In the genomic region with DNA sequence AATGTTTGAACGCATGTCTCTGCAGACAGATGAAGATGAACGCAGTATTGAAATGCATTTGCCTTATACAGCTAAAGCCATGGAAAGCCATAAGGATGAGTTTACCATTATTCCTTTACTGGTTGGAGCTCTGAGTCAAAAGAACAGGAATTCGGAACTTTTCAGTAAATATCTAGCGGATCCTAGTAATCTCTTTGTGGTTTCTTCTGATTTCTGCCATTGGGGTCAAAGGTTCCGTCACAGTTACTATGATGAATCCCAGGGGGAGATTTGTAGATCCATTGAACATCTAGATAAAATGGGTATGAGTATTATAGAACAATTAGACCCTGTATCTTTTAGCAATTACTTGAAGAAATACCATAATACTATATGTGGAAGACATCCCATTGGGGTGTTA, we compare ENCODE assay signal across 9 cellular contexts. TPM values are rescaled to one million over a fixed set of nuclear protein-coding genes. Genes with fewer than 3 reads are reported as not detected.
A peak's percentile ranks its signal among the peaks of the same experiment; 100 is the strongest.
DNase-seq lines count a peak whose midpoint lies in the region; ATAC-seq, FAIRE-seq and TF ChIP-seq lines count a peak whose summit lies in the region.
"Not testable (repeated sequence)": the region's sequence is repeated elsewhere in the genome, so short reads cannot be mapped to it uniquely, and the experiment has no call there.
"Had no signal": no experiment of that assay in that cellular context is flagged by ENCODE, and none has a peak within 500 bp of the region (broad histone marks: within the 10 kb centered on the region; RNA-seq: fewer than 3 reads in every experiment).

No MANE protein-coding gene starts in this region.

- not testable (repeated sequence) for H3K9ac ChIP-seq in mammary epithelial cell (ENCODE audit: insufficient read depth, low read length); iPS-18a (ENCODE audit: low read length)

- not testable (repeated sequence) for H3K4me3 ChIP-seq in mammary epithelial cell (replicated peaks in 1 of 3; ENCODE audit: insufficient read depth in 1 of 3, low read depth in 2 of 3, low read length in 3 of 3)
- peak overlapping the region; percentile 44 for H3K4me3 ChIP-seq in iPS-18a (ENCODE audit: low read length)
- H3K4me3 ChIP-seq in suprapubic skin, result peak overlapping the region; percentile 58

- H3K4me1 ChIP-seq in mammary epithelial cell (ENCODE audit: insufficient read depth, low read length) (peaks cover 27% of the 10 kb centered on the region), suprapubic skin (peaks cover 66% of the 10 kb centered on the region)
- H3K4me1 ChIP-seq in iPS-18a (ENCODE audit: control insufficient read depth, low read depth, low read length), result not testable (repeated sequence)

- CTCF ChIA-PET in mammary epithelial cell (lab: Charles Lee; ENCODE audit: low non-redundant PET), result not testable (repeated sequence)

- not testable (repeated sequence) for ATAC-seq in activated T-cell treated with anti-CD3 and anti-CD28 coated beads, Interleukin-2, amount 50 U/mL, for 72 hours (replicated peaks in 1 of 2)

- dilution Hi-C loops in mammary epithelial cell (cut with HindIII; ENCODE audit: low sequenced_read_pairs), result loop anchor here (25.0 kb wide), 1 partner anchor 381 kb away; no protein-coding TSS in a partner anchor

- not testable (repeated sequence) for H4K20me1 ChIP-seq in mammary epithelial cell (ENCODE audit: insufficient read depth, low read length)

- H3K4me2 ChIP-seq in mammary epithelial cell (ENCODE audit: insufficient read depth, low read depth, low read length), result peak overlapping the region; percentile 56

- not testable (repeated sequence) for H3K36me3 ChIP-seq in mammary epithelial cell (ENCODE audit: insufficient read depth, low read length); iPS-18a (ENCODE audit: control insufficient read depth, low read depth, low read length); suprapubic skin

- H3K27me3 ChIP-seq in mammary epithelial cell (ENCODE audit: insufficient read depth, low read length); suprapubic skin: not testable (repeated sequence)
- H3K27me3 ChIP-seq in iPS-18a (ENCODE audit: control insufficient read depth, insufficient read depth, low read length), result peaks cover 43% of the 10 kb centered on the region

- intact Hi-C loops in mammary epithelial cell (cut with micrococcal nuclease), result not testable (repeated sequence)

- H3K9me3 ChIP-seq in mammary epithelial cell (replicated peaks; ENCODE audit: insufficient read depth, low read length); iPS-18a (ENCODE audit: control insufficient read depth, low read depth, low read length); suprapubic skin: not testable (repeated sequence)

- H3K27me3 Mint-ChIP-seq in IgD-negative memory B cell; activated T-cell treated with anti-CD3 and anti-CD28 coated beads, Interleukin-2, amount 50 U/mL, for 72 hours (ENCODE audit: low read depth): not testable (repeated sequence)
- peaks cover 18% of the 10 kb centered on the region for H3K27me3 Mint-ChIP-seq in T-helper 1 cell treated with Interleukin-12 subunit alpha and Interleukin-12 subunit beta and Interleukin-4 antibody, amounts not matched to agents 30 μg/mL and 1 μg/mL, for 36 hours (ENCODE audit: low read depth)
- peaks cover 52% of the 10 kb centered on the region for H3K27me3 Mint-ChIP-seq in neural crest cell (ENCODE audit: low read depth)

- peak; percentile 11 for FAIRE-seq in D721Med (lab: Jason Lieb, UNC)

- not testable (repeated sequence) for TF ChIP-seq EP300 in suprapubic skin (IDR thresholded peaks at IDR 0.05)

- peak overlapping the region; percentile 76 to 94 (median 80) for H3K4me3 Mint-ChIP-seq in IgD-negative memory B cell
- peak overlapping the region; percentile 89 for H3K4me3 Mint-ChIP-seq in T-helper 1 cell treated with Interleukin-12 subunit alpha and Interleukin-12 subunit beta and Interleukin-4 antibody, amounts not matched to agents 30 μg/mL and 1 μg/mL, for 36 hours
- H3K4me3 Mint-ChIP-seq in activated T-cell treated with anti-CD3 and anti-CD28 coated beads, Interleukin-2, amount 50 U/mL, for 72 hours, result peak overlapping the region; percentile 91 to 92
- H3K4me3 Mint-ChIP-seq in neural crest cell, result peak overlapping the region; percentile 88

- peak overlapping the region in 1 of 3 donors; percentile 33 for H3K27ac Mint-ChIP-seq in IgD-negative memory B cell
- not testable (repeated sequence) for H3K27ac Mint-ChIP-seq in T-helper 1 cell treated with Interleukin-12 subunit alpha and Interleukin-12 subunit beta and Interleukin-4 antibody, amounts not matched to agents 30 μg/mL and 1 μg/mL, for 36 hours; neural crest cell (ENCODE audit: unreplicated experiment)
- H3K27ac Mint-ChIP-seq in activated T-cell treated with anti-CD3 and anti-CD28 coated beads, Interleukin-2, amount 50 U/mL, for 72 hours, result peak overlapping the region; percentile 77

- peak overlapping the region; percentile 73 for H2AFZ ChIP-seq in mammary epithelial cell (ENCODE audit: low read depth, low read length)

- H3K36me3 Mint-ChIP-seq in IgD-negative memory B cell; T-helper 1 cell treated with Interleukin-12 subunit alpha and Interleukin-12 subunit beta and Interleukin-4 antibody, amounts not matched to agents 30 μg/mL and 1 μg/mL, for 36 hours (ENCODE audit: low read depth); activated T-cell treated with anti-CD3 and anti-CD28 coated beads, Interleukin-2, amount 50 U/mL, for 72 hours (ENCODE audit: insufficient read depth in 2 of 2); neural crest cell (ENCODE audit: low read depth): not testable (repeated sequence)

- H3K4me1 Mint-ChIP-seq in IgD-negative memory B cell (peaks cover 18 to 21% (median 19%) of the 10 kb centered on the region in 3 donors), neural crest cell (peaks cover 19% of the 10 kb centered on the region)
- H3K4me1 Mint-ChIP-seq in T-helper 1 cell treated with Interleukin-12 subunit alpha and Interleukin-12 subunit beta and Interleukin-4 antibody, amounts not matched to agents 30 μg/mL and 1 μg/mL, for 36 hours (ENCODE audit: low read depth), result peaks cover 28% of the 10 kb centered on the region
- peaks cover 26% of the 10 kb centered on the region for H3K4me1 Mint-ChIP-seq in activated T-cell treated with anti-CD3 and anti-CD28 coated beads, Interleukin-2, amount 50 U/mL, for 72 hours (ENCODE audit: low read depth)

- not testable (repeated sequence) for H3K27ac ChIP-seq in mammary epithelial cell (ENCODE audit: insufficient read depth, low read depth, low read length); iPS-18a (ENCODE audit: low read length); suprapubic skin

- not testable (repeated sequence) for H3K9me3 Mint-ChIP-seq in IgD-negative memory B cell; T-helper 1 cell treated with Interleukin-12 subunit alpha and Interleukin-12 subunit beta and Interleukin-4 antibody, amounts not matched to agents 30 μg/mL and 1 μg/mL, for 36 hours; activated T-cell treated with anti-CD3 and anti-CD28 coated beads, Interleukin-2, amount 50 U/mL, for 72 hours; neural crest cell

- in situ Hi-C loops in mammary epithelial cell (cut with MboI; ENCODE audit: low sequenced_read_pairs in 2 of 2), result not testable (repeated sequence)

- not testable (repeated sequence) for TF ChIP-seq CTCF in D721Med (IDR thresholded peaks at IDR 0.05; ENCODE audit: insufficient read depth, missing control alignments); mammary epithelial cell (conservative IDR thresholded peaks at IDR 0.05 in 1 of 2, IDR thresholded peaks at IDR 0.05 in 1 of 2; ENCODE audit: extremely low read depth in 1 of 2, insufficient read depth in 1 of 2, low read depth in 1 of 2, low read length in 2 of 2); neural crest cell (conservative IDR thresholded peaks at IDR 0.05); suprapubic skin (IDR thresholded peaks at IDR 0.05)

- H3K79me2 ChIP-seq in mammary epithelial cell (ENCODE audit: insufficient read depth, low read length), result not testable (repeated sequence)

- WGBS in mammary epithelial cell (ENCODE audit: low coverage, missing lambda C conversion rate), result 93% methylated on average over 5 of the region's 5 CpGs
- 90% methylated on average over 5 of the region's 5 CpGs for WGBS in suprapubic skin

- not testable (repeated sequence) for TF ChIP-seq POLR2A in suprapubic skin (IDR thresholded peaks at IDR 0.05)

- not testable (repeated sequence) for DNase-seq in D721Med (ENCODE audit: insufficient read length, low spot score); activated T-cell treated with anti-CD3 and anti-CD28 coated beads, Interleukin-2, amount 50 U/mL, for 72 hours; mammary epithelial cell; neural crest cell (ENCODE audit: low read depth, low spot score); suprapubic skin (ENCODE audit: low spot score in 2 of 2)

- not testable (repeated sequence) for BruUV-seq in mammary epithelial cell (replicated peaks; lab: Mats Ljungman, UMichigan)

RNA-seq across cellular contexts. Expression of gene CBR3, which starts 4.0 kb away (rescaled TPM):
- polyA plus RNA-seq in IgD-negative memory B cell, result 23.7 TPM
- total RNA-seq in activated T-cell treated with anti-CD3 and anti-CD28 coated beads, Interleukin-2, amount 50 U/mL, for 72 hours, result 10 to 100 TPM; 13.0 to 19.2 TPM
- 1 to 10 TPM; 1.2 to 5.8 TPM for total RNA-seq in mammary epithelial cell
- polyA plus RNA-seq in mammary epithelial cell, result 6.5 TPM
- not detected for polyA minus RNA-seq in mammary epithelial cell
- 2.1 and 2.8 TPM in 2 replicates for total RNA-seq in neural crest cell
- 10 to 100 TPM; 24.9 to 45.2 (median 32.0) TPM for total RNA-seq in suprapubic skin
- total RNA-seq: left lobe of liver had no signal

RNA-seq across cellular contexts. Expression of gene DOP1B, which starts 25.8 kb away (rescaled TPM):
- 31.9 TPM for polyA plus RNA-seq in IgD-negative memory B cell
- 10 to 100 TPM; 18.6 to 20.1 TPM for total RNA-seq in activated T-cell treated with anti-CD3 and anti-CD28 coated beads, Interleukin-2, amount 50 U/mL, for 72 hours
- 10 to 100 TPM; 10.4 to 16.2 TPM for total RNA-seq in mammary epithelial cell
- polyA plus RNA-seq in mammary epithelial cell, result 4.1 TPM
- 11.2 TPM for polyA minus RNA-seq in mammary epithelial cell
- total RNA-seq in neural crest cell, result 13.5 and 14.5 TPM in 2 replicates
- 10 to 100 TPM; 23.8 to 49.6 (median 34.8) TPM for total RNA-seq in suprapubic skin
